ENCODE assay signal across 20 cellular contexts in the genomic region with DNA sequence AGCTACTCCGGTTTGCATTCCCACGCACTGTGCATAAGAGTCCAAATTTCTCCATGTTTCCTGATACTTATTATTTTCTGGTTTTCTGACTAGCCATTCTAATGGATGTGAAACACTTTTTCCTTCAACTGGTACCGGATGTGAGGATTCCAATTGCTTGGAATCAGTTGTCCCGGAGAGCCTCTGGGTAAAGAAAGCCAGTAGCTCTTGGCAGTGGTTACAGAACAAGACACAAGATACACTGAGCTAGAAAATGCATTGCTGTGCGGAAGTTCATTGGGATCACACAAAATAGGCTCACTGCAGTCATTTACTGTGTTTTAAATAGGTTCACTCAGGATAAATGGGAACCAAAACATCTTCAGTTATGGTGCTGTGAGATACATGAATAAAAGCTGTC.
DNase-seq lines count a peak whose midpoint lies in the region; ATAC-seq and TF ChIP-seq lines count a peak whose summit lies in the region.
"Had no signal": no experiment of that assay in that cellular context is flagged by ENCODE, and none has a peak within 500 bp of the region (broad histone marks: within the 10 kb centered on the region; RNA-seq: fewer than 3 reads in every experiment).

No MANE protein-coding gene starts in this region.

- peaks cover 31% of the 10 kb centered on the region for H3K4me1 ChIP-seq in BLaER1
- H3K4me1 ChIP-seq in adipocyte (ENCODE audit: control insufficient read depth, insufficient read depth, low read length) = peaks cover 18% of the 10 kb centered on the region

- H4K20me1 ChIP-seq in BLaER1 = no peaks in the 10 kb centered on the region

- H3K9ac ChIP-seq in BLaER1 (no peak overlapping the region), adipocyte (ENCODE audit: low read length) (no peak overlapping the region)

- H3K36me3 ChIP-seq in BLaER1 (no peaks in the 10 kb centered on the region), adipocyte (ENCODE audit: control insufficient read depth, insufficient read depth, low read length, severe bottlenecking) (no peaks in the 10 kb centered on the region)
- H3K36me3 ChIP-seq: Peyer's patch had no signal

- H3K9me3 ChIP-seq in BLaER1 (no peaks in the 10 kb centered on the region), adipocyte (ENCODE audit: control insufficient read depth, low read length) (no peaks in the 10 kb centered on the region)
- H3K9me3 ChIP-seq: Peyer's patch had no signal

- H3K4me3 ChIP-seq in BLaER1 (no peak overlapping the region), adipocyte (ENCODE audit: low read length) (peak overlapping the region; percentile 21)
- H3K4me3 ChIP-seq: Peyer's patch had no signal

- H3K27me3 ChIP-seq in BLaER1 = no peaks in the 10 kb centered on the region
- peaks cover 8% of the 10 kb centered on the region for H3K27me3 ChIP-seq in adipocyte (replicated peaks; ENCODE audit: control insufficient read depth, insufficient read depth, low read length)
- H3K27me3 ChIP-seq: Peyer's patch had no signal

- no peak overlapping the region for H3K27ac ChIP-seq in BLaER1
- H3K27ac ChIP-seq: C4-2B, Peyer's patch had no signal

- no peak for DNase-seq in adipocyte (ENCODE audit: low read depth)
- peak; percentile 23 for DNase-seq in midbrain (lab: John Stamatoyannopoulos, UW)
- DNase-seq in stromal cell of bone marrow (ENCODE audit: low read depth) = peak; percentile 57
- no peak for DNase-seq in GM20000 (ENCODE audit: low spot score)
- no peak for DNase-seq in NCI-H2029 (lab: John Stamatoyannopoulos, UW)
- DNase-seq: Calu3; CD8-positive, alpha-beta memory T cell; GDM1; H7; NCI-H1105; NCI-H146; NCI-H2029 treated with DMSO at 0.1 percent for 48 hours; NCI-H345; NCI-H524; NCI-H774; Peyer's patch; Right ventricle myocardium superior had no signal

- TF ChIP-seq CTCF in GM20000 (IDR thresholded peaks at IDR 0.05; ENCODE audit: extremely low read depth, missing control alignments) = no peak

- no peak for ATAC-seq in activated CD4-positive, CD25-positive, alpha-beta regulatory T cell treated with anti-CD3 and anti-CD28 coated beads, Interleukin-2, amount 50 U/mL, for 24 hours

- H3K4me2 ChIP-seq in BLaER1 = peak overlapping the region; percentile 36

Comparison
In these comparisons a context has a peak if more than half of its experiments do, and no peak if none do; other contexts are left out.
1. DNase-seq: peak in midbrain (single experiment) and stromal cell of bone marrow (single experiment); none in adipocyte (single experiment), GM20000 (single experiment) and NCI-H2029 (single experiment).